ENCODE assay signal across 8 cellular contexts in the genomic region with DNA sequence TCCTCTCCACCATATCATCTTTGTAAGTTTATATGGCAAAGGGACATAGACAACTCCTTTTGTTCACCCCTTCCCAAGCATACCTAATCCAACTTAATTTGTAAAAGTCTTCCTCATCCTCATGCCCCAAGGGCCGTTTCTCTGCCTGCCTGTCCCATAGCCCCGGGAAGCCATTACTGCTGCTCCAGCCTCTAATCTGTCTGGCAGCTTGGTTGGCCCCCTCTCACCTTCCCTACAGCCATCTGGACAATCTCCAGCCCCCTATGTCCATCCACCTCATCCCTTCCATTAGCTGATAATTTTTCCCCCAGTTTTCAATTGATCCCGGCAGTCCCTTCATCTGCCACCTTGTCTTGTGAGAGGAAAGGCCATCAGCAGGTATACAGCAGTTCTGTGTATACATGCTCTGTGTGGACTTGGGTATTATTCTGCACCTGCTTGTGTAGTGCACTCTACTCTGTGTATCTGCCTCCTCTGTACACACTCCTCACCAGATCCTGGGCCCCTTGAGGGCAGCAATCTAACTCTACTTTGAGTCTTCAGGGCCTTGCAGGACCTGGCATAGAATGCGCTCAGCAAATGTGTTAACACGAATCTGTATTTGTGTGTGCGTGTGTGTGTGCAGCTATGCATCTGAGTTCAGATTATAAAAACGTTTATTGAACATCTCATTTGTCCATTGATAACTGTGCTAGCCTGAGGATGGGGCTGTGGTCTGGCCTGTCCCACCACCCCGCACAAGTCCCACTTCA. TPM values are rescaled to one million over a fixed set of nuclear protein-coding genes. Genes with fewer than 3 reads are reported as not detected.
DNase-seq lines count a peak whose midpoint lies in the region; ATAC-seq and TF ChIP-seq lines count a peak whose summit lies in the region.

No MANE protein-coding gene starts in this region.

- TF ChIP-seq CTCF in LNCaP clone FGC (IDR thresholded peaks at IDR 0.05; ENCODE audit: control insufficient read depth, extremely low read depth, insufficient read depth) (no peak), right atrium auricular region (IDR thresholded peaks at IDR 0.05) (no peak)
- TF ChIP-seq CTCF in activated CD8-positive, alpha-beta T cell treated with anti-CD3 and anti-CD28 coated beads for 36 hours (IDR thresholded peaks at IDR 0.05): no peak

- peaks cover 68% of the 10 kb centered on the region for H3K4me1 Mint-ChIP-seq in activated CD8-positive, alpha-beta T cell treated with anti-CD3 and anti-CD28 coated beads for 36 hours (ENCODE audit: low read depth)
- peaks cover 48 to 54% of the 10 kb centered on the region in 2 donors for H3K4me1 Mint-ChIP-seq in stimulated activated naive B cell treated with anti-CD40 and anti-IgM and Interleukin-4, amounts not matched to agents 10 μg/mL and 1 μg/mL and 100 μg/mL, for 72 hours

- peaks cover 4% of the 10 kb centered on the region for H3K36me3 Mint-ChIP-seq in activated CD8-positive, alpha-beta T cell treated with anti-CD3 and anti-CD28 coated beads for 36 hours (ENCODE audit: low read depth)
- peaks cover 5 to 8% of the 10 kb centered on the region in 2 donors for H3K36me3 Mint-ChIP-seq in stimulated activated naive B cell treated with anti-CD40 and anti-IgM and Interleukin-4, amounts not matched to agents 10 μg/mL and 1 μg/mL and 100 μg/mL, for 72 hours

- no peaks in the 10 kb centered on the region for H3K36me3 ChIP-seq in right atrium auricular region

- H3K27ac ChIP-seq in right atrium auricular region: peak overlapping the region; percentile 100

- POLR2A ChIA-PET in activated CD8-positive, alpha-beta T cell treated with anti-CD3 and anti-CD28 coated beads for 36 hours (lab: Charles Lee): interaction anchor here (0.6 to 11.4 kb wide), 9 partner anchors 8 to 92 kb away, joined by 3 to 245 read pairs (median 7); no protein-coding TSS in a partner anchor

- DNase-seq in DMS53 (lab: John Stamatoyannopoulos, UW): peak; percentile 95
- DNase-seq in LNCaP clone FGC (ENCODE audit: low read depth): no peak
- peak; percentile 72 for DNase-seq in activated CD8-positive, alpha-beta T cell treated with anti-CD3 and anti-CD28 coated beads for 36 hours
- no peak for DNase-seq in right atrium auricular region (ENCODE audit: low spot score)
- no peak for DNase-seq in stimulated activated naive B cell treated with anti-CD40 and anti-IgM and Interleukin-4, amounts not matched to agents 10 μg/mL and 1 μg/mL and 100 μg/mL, for 72 hours
- DNase-seq in NCI-H2171 treated with DMSO at 0.1 percent for 48 hours (lab: John Stamatoyannopoulos, UW): no peak

- H3K27me3 Mint-ChIP-seq in activated CD8-positive, alpha-beta T cell treated with anti-CD3 and anti-CD28 coated beads for 36 hours: no peaks in the 10 kb centered on the region
- H3K27me3 Mint-ChIP-seq in stimulated activated naive B cell treated with anti-CD40 and anti-IgM and Interleukin-4, amounts not matched to agents 10 μg/mL and 1 μg/mL and 100 μg/mL, for 72 hours: no peaks in the 10 kb centered on the region

- peak; percentile 16 for ATAC-seq in activated CD8-positive, alpha-beta T cell treated with anti-CD3 and anti-CD28 coated beads for 36 hours
- ATAC-seq in stimulated activated naive B cell treated with anti-CD40 and anti-IgM and Interleukin-4, amounts not matched to agents 10 μg/mL and 1 μg/mL and 100 μg/mL, for 72 hours (replicated peaks): peak; percentile 3 to 5
- ATAC-seq in HG03565 (IDR thresholded peaks at IDR 0.05; ENCODE audit: unreplicated experiment) (no peak), GM19395 (IDR thresholded peaks at IDR 0.05; ENCODE audit: unreplicated experiment) (no peak)

- H3K9me3 ChIP-seq in right atrium auricular region: no peaks in the 10 kb centered on the region

- peak overlapping the region; percentile 95 for H3K27ac Mint-ChIP-seq in activated CD8-positive, alpha-beta T cell treated with anti-CD3 and anti-CD28 coated beads for 36 hours
- peak overlapping the region; percentile 98 for H3K27ac Mint-ChIP-seq in stimulated activated naive B cell treated with anti-CD40 and anti-IgM and Interleukin-4, amounts not matched to agents 10 μg/mL and 1 μg/mL and 100 μg/mL, for 72 hours

- H3K4me3 Mint-ChIP-seq in activated CD8-positive, alpha-beta T cell treated with anti-CD3 and anti-CD28 coated beads for 36 hours: peak overlapping the region; percentile 58
- peak overlapping the region; percentile 73 to 79 for H3K4me3 Mint-ChIP-seq in stimulated activated naive B cell treated with anti-CD40 and anti-IgM and Interleukin-4, amounts not matched to agents 10 μg/mL and 1 μg/mL and 100 μg/mL, for 72 hours

- intact Hi-C loops in activated CD8-positive, alpha-beta T cell treated with anti-CD3 and anti-CD28 coated beads for 36 hours (cut with micrococcal nuclease): loop anchor here (5.0 to 10.0 kb wide), 3 partner anchors 47 to 251 kb away; a partner anchor contains a TSS

- H3K4me3 ChIP-seq in LNCaP clone FGC (ENCODE audit: low read depth, low read length) (peak overlapping the region; percentile 15), right atrium auricular region (peak overlapping the region; percentile 35 to 47)

- CTCF ChIA-PET in activated CD8-positive, alpha-beta T cell treated with anti-CD3 and anti-CD28 coated beads for 36 hours (lab: Charles Lee): interaction anchor here (0.9 to 9.6 kb wide), 7 partner anchors 10 to 154 kb away, joined by 3 to 220 read pairs (median 5); a partner anchor contains a TSS

- no peaks in the 10 kb centered on the region for H3K9me3 Mint-ChIP-seq in activated CD8-positive, alpha-beta T cell treated with anti-CD3 and anti-CD28 coated beads for 36 hours
- H3K9me3 Mint-ChIP-seq in stimulated activated naive B cell treated with anti-CD40 and anti-IgM and Interleukin-4, amounts not matched to agents 10 μg/mL and 1 μg/mL and 100 μg/mL, for 72 hours: no peaks in the 10 kb centered on the region

- no peaks in the 10 kb centered on the region for H3K27me3 ChIP-seq in right atrium auricular region

- peaks cover 0 to 57% of the 10 kb centered on the region in 2 donors for H3K4me1 ChIP-seq in right atrium auricular region

RNA-seq across cellular contexts. Expression of a gene that starts 3.7 kb away (rescaled TPM):
- total RNA-seq in activated CD8-positive, alpha-beta T cell treated with anti-CD3 and anti-CD28 coated beads for 36 hours: 10 to 100 TPM; 35.3 to 35.8 TPM
- 100 to 1,000 TPM in 1 of 2 donors, 10 to 100 TPM in 1; 80.1 to 104 TPM for total RNA-seq in right atrium auricular region

Comparison
In these comparisons a context has a peak if more than half of its experiments do, and no peak if none do; other contexts are left out.
1. DNase-seq: peak in DMS53 (single experiment) and activated CD8-positive, alpha-beta T cell treated with anti-CD3 and anti-CD28 coated beads for 36 hours (single experiment); none in LNCaP clone FGC (single experiment), right atrium auricular region (single experiment), stimulated activated naive B cell treated with anti-CD40 and anti-IgM and Interleukin-4, amounts not matched to agents 10 μg/mL and 1 μg/mL and 100 μg/mL, for 72 hours (single experiment) and NCI-H2171 treated with DMSO at 0.1 percent for 48 hours (single experiment).
2. ATAC-seq: peak in activated CD8-positive, alpha-beta T cell treated with anti-CD3 and anti-CD28 coated beads for 36 hours (single experiment) and stimulated activated naive B cell treated with anti-CD40 and anti-IgM and Interleukin-4, amounts not matched to agents 10 μg/mL and 1 μg/mL and 100 μg/mL, for 72 hours (2 of 2); none in HG03565 (single experiment) and GM19395 (single experiment).